ENCODE assay signal across 8 cellular contexts in the genomic region with DNA sequence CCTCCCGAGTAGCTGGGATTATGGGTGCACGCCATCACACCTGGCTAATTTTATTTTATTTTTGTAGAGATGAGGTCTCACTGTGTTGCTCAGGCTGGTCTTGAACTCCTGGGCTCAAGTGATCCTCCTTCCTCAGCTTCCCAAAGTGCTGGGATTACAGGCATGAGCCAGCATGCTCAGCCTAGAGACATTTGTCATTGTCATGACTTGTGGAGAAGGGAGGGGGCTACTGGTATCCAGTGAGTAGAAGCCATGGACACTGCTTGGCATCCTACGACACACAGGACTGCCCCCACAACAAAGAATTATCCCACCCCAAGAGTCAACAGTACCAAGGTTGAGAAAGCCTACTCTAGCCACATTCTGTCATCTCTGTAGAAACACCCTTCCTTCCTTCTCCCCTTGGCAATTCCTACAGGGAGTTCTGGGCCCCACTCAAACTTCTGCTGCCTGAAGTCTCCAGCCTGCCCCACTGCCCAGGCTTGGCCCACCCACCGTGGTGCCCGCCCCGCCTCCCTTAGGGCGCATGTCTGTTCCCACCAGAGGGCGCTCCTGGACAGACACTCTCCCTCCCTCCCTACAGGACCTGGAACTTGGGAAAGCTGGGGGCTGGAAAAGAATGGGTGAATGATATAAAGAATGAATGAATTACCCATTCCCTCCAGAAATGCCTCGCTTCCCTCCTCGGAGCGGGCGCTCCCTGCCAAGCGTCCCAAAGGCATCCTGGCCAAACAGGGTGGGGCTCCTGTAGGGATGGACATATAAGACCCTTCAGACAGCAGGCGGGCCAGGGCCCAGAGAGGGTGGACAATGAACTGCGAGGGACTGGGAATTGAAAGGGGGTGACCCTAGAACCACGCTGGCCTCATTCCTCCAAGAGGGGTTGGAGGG. TPM values are rescaled to one million over a fixed set of nuclear protein-coding genes. Genes with fewer than 3 reads are reported as not detected.
DNase-seq lines count a peak whose midpoint lies in the region; ATAC-seq and TF ChIP-seq lines count a peak whose summit lies in the region.

No MANE protein-coding gene starts in this region.

- H3K4me3 ChIP-seq in right cardiac atrium (ENCODE audit: low read length), result no peak overlapping the region
- H3K4me3 ChIP-seq in retinal pigment epithelial cell (ENCODE audit: low read length), result no peak overlapping the region

- H3K27me3 ChIP-seq in right cardiac atrium (ENCODE audit: control insufficient read depth, insufficient read depth), result no peaks in the 10 kb centered on the region

- peaks cover 4% of the 10 kb centered on the region for H3K36me3 Mint-ChIP-seq in T-helper 1 cell treated with Interleukin-12 subunit alpha and Interleukin-12 subunit beta and Interleukin-4 antibody, amounts not matched to agents 30 μg/mL and 1 μg/mL, for 36 hours (ENCODE audit: low read depth)

- peak; percentile 88 for TF ChIP-seq CTCF in retinal pigment epithelial cell (conservative IDR thresholded peaks at IDR 0.05; ENCODE audit: low read depth, low read length)

- H3K9me3 Mint-ChIP-seq in T-helper 1 cell treated with Interleukin-12 subunit alpha and Interleukin-12 subunit beta and Interleukin-4 antibody, amounts not matched to agents 30 μg/mL and 1 μg/mL, for 36 hours, result no peaks in the 10 kb centered on the region

- intact Hi-C loops in right cardiac atrium (cut with DNase I), result loop anchor here in 1 of 4 donors (10.0 kb wide), 1 partner anchor 265 kb away; no protein-coding TSS in a partner anchor

- DNase-seq in GDM1 (lab: John Stamatoyannopoulos, UW) (peak; percentile 62), NCI-H1092 treated with DMSO at 0.1 percent for 48 hours (lab: John Stamatoyannopoulos, UW) (peak; percentile 32), amniotic stem cell (lab: John Stamatoyannopoulos, UW) (peak; percentile 64), right cardiac atrium (peak; percentile 85 to 95 (median 94)), retinal pigment epithelial cell (ENCODE audit: low read depth) (no peak)

- ATAC-seq in right cardiac atrium (peak; percentile 52 to 57), HG02678 (IDR thresholded peaks at IDR 0.05; ENCODE audit: unreplicated experiment) (no peak), HG03097 (IDR thresholded peaks at IDR 0.05; ENCODE audit: low FRiP score, unreplicated experiment) (no peak)

- H3K27ac Mint-ChIP-seq in T-helper 1 cell treated with Interleukin-12 subunit alpha and Interleukin-12 subunit beta and Interleukin-4 antibody, amounts not matched to agents 30 μg/mL and 1 μg/mL, for 36 hours, result peak overlapping the region; percentile 34

- H3K4me1 Mint-ChIP-seq in T-helper 1 cell treated with Interleukin-12 subunit alpha and Interleukin-12 subunit beta and Interleukin-4 antibody, amounts not matched to agents 30 μg/mL and 1 μg/mL, for 36 hours (ENCODE audit: low read depth), result peaks cover 35% of the 10 kb centered on the region

- WGBS in right cardiac atrium, result 35% methylated on average over 16 of the region's 16 CpGs

- no peaks in the 10 kb centered on the region for H3K27me3 Mint-ChIP-seq in T-helper 1 cell treated with Interleukin-12 subunit alpha and Interleukin-12 subunit beta and Interleukin-4 antibody, amounts not matched to agents 30 μg/mL and 1 μg/mL, for 36 hours (ENCODE audit: low read depth)

- H3K27ac ChIP-seq in right cardiac atrium (ENCODE audit: low read length), result peak overlapping the region; percentile 13

- H3K9me3 ChIP-seq in right cardiac atrium (ENCODE audit: control insufficient read depth, low read length), result no peaks in the 10 kb centered on the region

- no peaks in the 10 kb centered on the region for H3K4me1 ChIP-seq in right cardiac atrium (ENCODE audit: control insufficient read depth, insufficient read depth, low read length)

- H3K4me3 Mint-ChIP-seq in T-helper 1 cell treated with Interleukin-12 subunit alpha and Interleukin-12 subunit beta and Interleukin-4 antibody, amounts not matched to agents 30 μg/mL and 1 μg/mL, for 36 hours, result no peak overlapping the region

RNA-seq across cellular contexts. Expression of a gene that starts 5.5 kb away (rescaled TPM):
- total RNA-seq in right cardiac atrium, result 100 to 1,000 TPM in 1 of 4 donors, 10 to 100 TPM in 3; 58.0 to 114 (median 80.0) TPM
- polyA plus RNA-seq in right cardiac atrium, result 66.7 TPM

RNA-seq across cellular contexts. Expression of a gene that starts 43.8 kb away (rescaled TPM):
- 10 to 100 TPM; 35.0 to 56.7 (median 47.5) TPM for total RNA-seq in right cardiac atrium
- 35.0 TPM for polyA plus RNA-seq in right cardiac atrium

RNA-seq across cellular contexts. Expression of a gene that starts 44.3 kb away (rescaled TPM):
- total RNA-seq in right cardiac atrium, result not detected
- not detected for polyA plus RNA-seq in right cardiac atrium

RNA-seq across cellular contexts. Expression of a gene that starts 50.0 kb away (rescaled TPM):
- under 1 TPM; 0.25 to 0.46 (median 0.42) TPM for total RNA-seq in right cardiac atrium
- polyA plus RNA-seq in right cardiac atrium, result 0.43 TPM

Comparison
In these comparisons a context has a peak if more than half of its experiments do, and no peak if none do; other contexts are left out.
1. ATAC-seq: peak in right cardiac atrium (2 of 2); none in HG02678 (single experiment) and HG03097 (single experiment).